Comparison of ENCODE assay signal across 14 cellular contexts in the genomic region with DNA sequence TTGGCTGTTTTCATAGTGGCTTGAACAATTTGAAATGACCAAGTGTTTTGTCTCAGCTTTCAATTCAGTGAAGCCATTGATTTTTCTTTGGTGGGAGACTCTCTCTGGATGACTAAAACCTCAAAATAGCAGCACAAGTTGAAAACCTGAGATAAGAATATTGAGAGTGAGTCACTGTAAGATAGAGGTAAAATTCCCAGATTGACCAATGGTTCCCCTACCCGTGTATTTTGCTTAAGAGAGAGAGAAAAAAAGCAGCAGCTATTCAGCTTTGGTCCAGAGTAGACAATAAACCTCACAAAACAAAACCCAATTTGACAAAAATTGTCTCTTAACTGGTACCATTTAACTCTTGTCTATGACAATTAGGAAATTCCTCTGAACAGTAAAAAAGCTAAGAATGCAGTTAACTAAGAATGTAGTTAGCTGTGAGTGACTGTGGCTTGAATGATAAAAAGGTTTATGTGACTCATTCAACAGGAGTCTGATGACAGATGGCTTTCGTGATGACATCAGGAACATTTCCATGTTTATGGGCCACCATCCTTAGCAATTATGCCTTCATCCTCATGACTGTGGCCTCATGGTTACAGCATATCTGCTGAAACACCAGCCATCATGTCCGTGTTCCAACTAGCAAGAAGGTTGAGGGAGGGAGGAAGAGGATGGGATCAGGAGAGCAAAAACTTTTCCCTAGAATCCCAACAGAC.
A peak's percentile ranks its signal among the peaks of the same experiment; 100 is the strongest.
DNase-seq lines count a peak whose midpoint lies in the region; ATAC-seq, FAIRE-seq and TF ChIP-seq lines count a peak whose summit lies in the region.
"Had no signal": no experiment of that assay in that cellular context is flagged by ENCODE, and none has a peak within 500 bp of the region (broad histone marks: within the 10 kb centered on the region; RNA-seq: fewer than 3 reads in every experiment).

No MANE protein-coding gene starts in this region.

- no peak for FAIRE-seq in GM12891 (lab: Jason Lieb, UNC)

- H3K27me3 Mint-ChIP-seq in HFFc6 (ENCODE audit: insufficient read depth) = no peaks in the 10 kb centered on the region; the same call in 1 of the 2 replicates
- no peaks in the 10 kb centered on the region for H3K27me3 Mint-ChIP-seq in T-cell
- H3K27me3 Mint-ChIP-seq: activated CD8-positive, alpha-beta T cell treated with anti-CD3 and anti-CD28 coated beads for 36 hours had no signal

- TF ChIP-seq CTCF in AG09309 (IDR thresholded peaks at IDR 0.05; ENCODE audit: control insufficient read depth, insufficient read depth, low read depth, low read length, missing control alignments) (no peak), HFFc6 (IDR thresholded peaks at IDR 0.05) (no peak)

- CTCF ChIA-PET in T-cell (lab: Charles Lee) = no interaction called here

- H3K4me3 Mint-ChIP-seq in HFFc6 = peak overlapping the region; percentile 60
- H3K4me3 Mint-ChIP-seq in T-cell = no peak overlapping the region
- H3K4me3 Mint-ChIP-seq: activated CD8-positive, alpha-beta T cell treated with anti-CD3 and anti-CD28 coated beads for 36 hours had no signal

- no peak for TF ChIP-seq POLR2A in GM12891 (IDR thresholded peaks at IDR 0.05; ENCODE audit: low read depth, low read length)

- POLR2A ChIA-PET in T-cell (lab: Charles Lee) = no interaction called here

- H3K4me3 ChIP-seq in AG09309 (ENCODE audit: control insufficient read depth, low read depth, low read length) = no peak overlapping the region
- H3K4me3 ChIP-seq: MG63 had no signal

- DNase-seq in AG09309 (ENCODE audit: low read depth) = peak; percentile 4
- DNase-seq in HFFc6 = peak; percentile 74
- peak; percentile 1 for DNase-seq in T1000 (lab: John Stamatoyannopoulos, UW)
- DNase-seq in iris pigment epithelial cell (ENCODE audit: low read depth) = peak; percentile 45
- no peak for DNase-seq in GM12891 (ENCODE audit: insufficient read length, low spot score)
- DNase-seq in T-cell = no peak
- no peak for DNase-seq in NOMO-1 treated with dmso at 0.1 percent for 144 hours (lab: John Stamatoyannopoulos, UW; ENCODE audit: unreplicated experiment)
- DNase-seq: activated CD8-positive, alpha-beta T cell treated with anti-CD3 and anti-CD28 coated beads for 36 hours; activated gamma-delta T cell treated with Interleukin-2 at 50 U/mL for 16 hours; MG63; NCI-H446; stimulated activated CD4-positive, alpha-beta T cell treated with anti-CD3 and anti-CD28 coated beads, Interleukin-4, amount 100 ng/mL, for 4 hours; stimulated activated naive CD4-positive, alpha-beta T cell treated with Interleukin-2 at 50 U/mL for 16 hours had no signal

- peak overlapping the region; percentile 79 for H3K27ac Mint-ChIP-seq in HFFc6
- H3K27ac Mint-ChIP-seq in T-cell = no peak overlapping the region
- H3K27ac Mint-ChIP-seq: activated CD8-positive, alpha-beta T cell treated with anti-CD3 and anti-CD28 coated beads for 36 hours had no signal

- H3K4me1 Mint-ChIP-seq in HFFc6 (ENCODE audit: low read depth) (peaks cover 34% of the 10 kb centered on the region), T-cell (no peaks in the 10 kb centered on the region)

- H3K9me3 Mint-ChIP-seq in HFFc6 = peaks cover 10% of the 10 kb centered on the region
- H3K9me3 Mint-ChIP-seq in T-cell = peaks cover 0 to 5% (median 0%) of the 10 kb centered on the region in 3 donors
- H3K9me3 Mint-ChIP-seq: activated CD8-positive, alpha-beta T cell treated with anti-CD3 and anti-CD28 coated beads for 36 hours had no signal

- H3K36me3 Mint-ChIP-seq in HFFc6 (ENCODE audit: low read depth) = peaks cover 13% of the 10 kb centered on the region
- no peaks in the 10 kb centered on the region for H3K36me3 Mint-ChIP-seq in T-cell

- no peak for ATAC-seq in HG03159 (IDR thresholded peaks at IDR 0.05; ENCODE audit: unreplicated experiment)
- no peak for ATAC-seq in T-cell (replicated peaks in 1 of 4)
- ATAC-seq: activated CD8-positive, alpha-beta T cell treated with anti-CD3 and anti-CD28 coated beads for 36 hours had no signal

TF ChIP-seq in GM12891, 5 proteins besides CTCF, POLR2A, EP300 and RAD21:
- TF ChIP-seq POU2F2 (IDR thresholded peaks at IDR 0.05; ENCODE audit: low read depth, low read length) (no peak), PAX5 (IDR thresholded peaks at IDR 0.05; ENCODE audit: insufficient read depth, low read length, severe bottlenecking) (no peak), TAF1 (IDR thresholded peaks at IDR 0.05; ENCODE audit: low read depth, low read length) (no peak), POLR2AphosphoS5 (IDR thresholded peaks at IDR 0.05; ENCODE audit: low read depth, low read length) (no peak), SPI1 (IDR thresholded peaks at IDR 0.05; ENCODE audit: low read depth, low read length) (no peak)

Comparison
In these comparisons a context has a peak if more than half of its experiments do, and no peak if none do; other contexts are left out.
1. DNase-seq: peak in AG09309 (single experiment), HFFc6 (single experiment), T1000 (single experiment) and iris pigment epithelial cell (single experiment); none in GM12891 (single experiment), T-cell (0 of 34) and NOMO-1 treated with dmso at 0.1 percent for 144 hours (single experiment).